Comparison of ENCODE assay signal across 8 cellular contexts in genomic region chr9:126861707-126862460, GRCh38. TPM values are rescaled to one million over a fixed set of nuclear protein-coding genes. Genes with fewer than 3 reads are reported as not detected.
DNase-seq lines count a peak whose midpoint lies in the region; ATAC-seq and TF ChIP-seq lines count a peak whose summit lies in the region.

No MANE protein-coding gene starts in this region.

- peak overlapping the region; percentile 35 to 73 for H3K27ac ChIP-seq in testis

- peaks cover 40% of the 10 kb centered on the region for H3K4me1 Mint-ChIP-seq in activated naive CD4-positive, alpha-beta T cell treated with anti-CD3 and anti-CD28 coated beads, Interleukin-2, amount 50 U/mL, for 24 hours
- H3K4me1 Mint-ChIP-seq in activated T-helper 2 cell treated with anti-CD3 and anti-CD28 coated beads, Interferon-gamma antibody, Interleukin-2, Interleukin-4, amounts not matched to agents 10 μg/mL and 5 μg/mL and 100 μg/mL, durations not matched to agents 14 hours and 24 hours and 36 hours (ENCODE audit: low read depth): peaks cover 18% of the 10 kb centered on the region

- DNase-seq in activated naive CD4-positive, alpha-beta T cell (lab: John Stamatoyannopoulos, UW): no peak
- no peak for DNase-seq in activated T-helper 2 cell treated with anti-CD3 and anti-CD28 coated beads, Interferon-gamma antibody, Interleukin-2, Interleukin-4, amounts not matched to agents 10 μg/mL and 5 μg/mL and 100 μg/mL, durations not matched to agents 14 hours and 24 hours and 36 hours (ENCODE audit: low spot score)
- DNase-seq in testis (no peak), NCI-H1092 (lab: John Stamatoyannopoulos, UW) (no peak), ACHN (no peak)

- in situ Hi-C loops in ACHN (cut with HindIII; ENCODE audit: low pct_ligation_motif_present, low pct_unique_long_range_greater_than_20kb, low sequenced_read_pairs): no loop called here

- ATAC-seq in HG02840 (IDR thresholded peaks at IDR 0.05; ENCODE audit: low FRiP score, unreplicated experiment): no peak

- TF ChIP-seq CTCF in testis (IDR thresholded peaks at IDR 0.05): no peak

- no peaks in the 10 kb centered on the region for H3K27me3 ChIP-seq in testis

- no peak for TF ChIP-seq POLR2A in testis (IDR thresholded peaks at IDR 0.05)

- H3K9me3 ChIP-seq in iPS-18c (ENCODE audit: control insufficient read depth, insufficient read depth, low read length): no peaks in the 10 kb centered on the region
- H3K9me3 ChIP-seq in testis: no peaks in the 10 kb centered on the region

- peak overlapping the region; percentile 61 for H3K27ac Mint-ChIP-seq in activated naive CD4-positive, alpha-beta T cell treated with anti-CD3 and anti-CD28 coated beads, Interleukin-2, amount 50 U/mL, for 24 hours
- peak overlapping the region; percentile 54 for H3K27ac Mint-ChIP-seq in activated T-helper 2 cell treated with anti-CD3 and anti-CD28 coated beads, Interferon-gamma antibody, Interleukin-2, Interleukin-4, amounts not matched to agents 10 μg/mL and 5 μg/mL and 100 μg/mL, durations not matched to agents 14 hours and 24 hours and 36 hours

- no peaks in the 10 kb centered on the region for H3K9me3 Mint-ChIP-seq in activated naive CD4-positive, alpha-beta T cell treated with anti-CD3 and anti-CD28 coated beads, Interleukin-2, amount 50 U/mL, for 24 hours
- no peaks in the 10 kb centered on the region for H3K9me3 Mint-ChIP-seq in activated T-helper 2 cell treated with anti-CD3 and anti-CD28 coated beads, Interferon-gamma antibody, Interleukin-2, Interleukin-4, amounts not matched to agents 10 μg/mL and 5 μg/mL and 100 μg/mL, durations not matched to agents 14 hours and 24 hours and 36 hours

- H3K4me3 Mint-ChIP-seq in activated naive CD4-positive, alpha-beta T cell treated with anti-CD3 and anti-CD28 coated beads, Interleukin-2, amount 50 U/mL, for 24 hours: peak overlapping the region; percentile 86
- H3K4me3 Mint-ChIP-seq in activated T-helper 2 cell treated with anti-CD3 and anti-CD28 coated beads, Interferon-gamma antibody, Interleukin-2, Interleukin-4, amounts not matched to agents 10 μg/mL and 5 μg/mL and 100 μg/mL, durations not matched to agents 14 hours and 24 hours and 36 hours (ENCODE audit: low read depth): peak overlapping the region; percentile 84

- intact Hi-C loops in activated T-helper 2 cell treated with anti-CD3 and anti-CD28 coated beads, Interferon-gamma antibody, Interleukin-2, Interleukin-4, amounts not matched to agents 10 μg/mL and 5 μg/mL and 100 μg/mL, durations not matched to agents 14 hours and 24 hours and 36 hours (cut with micrococcal nuclease): loop anchor here (2.0 kb wide), 1 partner anchor 57 kb away; the partner anchor contains the start of gene ZBTB43
- intact Hi-C loops in testis (cut with DNase I; ENCODE audit: low total_unique reads): no loop called here

- peaks cover 34% of the 10 kb centered on the region for H3K4me1 ChIP-seq in testis

- H3K4me3 ChIP-seq in iPS-18c (ENCODE audit: insufficient read depth, low read depth, low read length) (peak overlapping the region; percentile 75), testis (peak overlapping the region; percentile 91 to 94)

- H3K36me3 ChIP-seq in testis (ENCODE audit: low read depth, missing control alignments): no peaks in the 10 kb centered on the region

- H3K27me3 Mint-ChIP-seq in activated naive CD4-positive, alpha-beta T cell treated with anti-CD3 and anti-CD28 coated beads, Interleukin-2, amount 50 U/mL, for 24 hours: no peaks in the 10 kb centered on the region
- H3K27me3 Mint-ChIP-seq in activated T-helper 2 cell treated with anti-CD3 and anti-CD28 coated beads, Interferon-gamma antibody, Interleukin-2, Interleukin-4, amounts not matched to agents 10 μg/mL and 5 μg/mL and 100 μg/mL, durations not matched to agents 14 hours and 24 hours and 36 hours (ENCODE audit: low read depth): peaks cover 15% of the 10 kb centered on the region

- 28% methylated on average over 11 of the region's 11 CpGs for WGBS in testis, 2 donors

- H3K36me3 Mint-ChIP-seq in activated naive CD4-positive, alpha-beta T cell treated with anti-CD3 and anti-CD28 coated beads, Interleukin-2, amount 50 U/mL, for 24 hours: peaks cover 6% of the 10 kb centered on the region
- peaks cover 22% of the 10 kb centered on the region for H3K36me3 Mint-ChIP-seq in activated T-helper 2 cell treated with anti-CD3 and anti-CD28 coated beads, Interferon-gamma antibody, Interleukin-2, Interleukin-4, amounts not matched to agents 10 μg/mL and 5 μg/mL and 100 μg/mL, durations not matched to agents 14 hours and 24 hours and 36 hours (ENCODE audit: low read depth)

RNA-seq across cellular contexts. Expression of gene ZBTB34, which starts 1.4 kb away (rescaled TPM):
- total RNA-seq in activated T-helper 2 cell treated with anti-CD3 and anti-CD28 coated beads, Interferon-gamma antibody, Interleukin-2, Interleukin-4, amounts not matched to agents 10 μg/mL and 5 μg/mL and 100 μg/mL, durations not matched to agents 14 hours and 24 hours and 36 hours: 6.7 and 7.2 TPM in 2 replicates
- 10 to 100 TPM; 14.0 to 14.6 TPM for total RNA-seq in testis
- polyA plus RNA-seq in testis (ENCODE audit: insufficient read depth, low read depth, low replicate concordance): 6.2 TPM

RNA-seq across cellular contexts. Expression of gene RALGPS1, which starts 52.7 kb away (rescaled TPM):
- 2.4 and 3.1 TPM in 2 replicates for total RNA-seq in activated T-helper 2 cell treated with anti-CD3 and anti-CD28 coated beads, Interferon-gamma antibody, Interleukin-2, Interleukin-4, amounts not matched to agents 10 μg/mL and 5 μg/mL and 100 μg/mL, durations not matched to agents 14 hours and 24 hours and 36 hours
- 10 to 100 TPM; 36.9 to 48.6 TPM for total RNA-seq in testis
- 35.9 TPM for polyA plus RNA-seq in testis (ENCODE audit: insufficient read depth, low read depth, low replicate concordance)

RNA-seq across cellular contexts. Expression of gene ZBTB43, which starts 57.0 kb away (rescaled TPM):
- total RNA-seq in activated T-helper 2 cell treated with anti-CD3 and anti-CD28 coated beads, Interferon-gamma antibody, Interleukin-2, Interleukin-4, amounts not matched to agents 10 μg/mL and 5 μg/mL and 100 μg/mL, durations not matched to agents 14 hours and 24 hours and 36 hours: 16.4 and 22.3 TPM in 2 replicates
- 10 to 100 TPM; 40.3 to 40.6 TPM for total RNA-seq in testis
- polyA plus RNA-seq in testis (ENCODE audit: insufficient read depth, low read depth, low replicate concordance): 32.7 TPM
